ENCODE assay signal across 16 cellular contexts in genomic region chr17:73610331-73610911, GRCh38. TPM values are rescaled to one million over a fixed set of nuclear protein-coding genes. Genes with fewer than 3 reads are reported as not detected.
"Had no signal": no experiment of that assay in that cellular context is flagged by ENCODE, and none has a peak within 500 bp of the region (broad histone marks: within the 10 kb centered on the region; RNA-seq: fewer than 3 reads in every experiment).

No MANE protein-coding gene starts in this region.

- DNase-seq: activated naive CD4-positive, alpha-beta T cell treated with anti-CD3 and anti-CD28 coated beads, Interleukin-2, amount 50 U/mL, for 16 hours; adrenal gland; body of pancreas; cerebellar nuclear complex; dermis blood vessel endothelial cell; endodermal cell; foreskin fibroblast; left lung; spleen; stimulated activated CD4-positive, alpha-beta T cell treated with anti-CD3 and anti-CD28 coated beads, Interleukin-1b, Interleukin-23, amount 100 ng/mL, for 48 hours; stimulated activated naive B cell treated with anti-CD40 and anti-IgM and Interleukin-4, amounts not matched to agents 10 μg/mL and 1 μg/mL and 100 μg/mL, for 72 hours; upper lobe of right lung had no signal

- ATAC-seq: activated CD4-positive, CD25-positive, alpha-beta regulatory T cell treated with anti-CD3 and anti-CD28 coated beads, Interleukin-2, amount 50 U/mL, for 24 hours; body of pancreas; heart left ventricle; left lung; natural killer cell treated with Interleukin-12 subunit alpha and Interleukin-12 subunit beta and Interleukin-15 and Interleukin-18, amount 100 ng/mL, for 72 hours; pancreas; stimulated activated naive B cell treated with anti-CD40 and anti-IgM and Interleukin-4, amounts not matched to agents 10 μg/mL and 1 μg/mL and 100 μg/mL, for 72 hours; upper lobe of right lung had no signal

- H3K36me3 ChIP-seq: adrenal gland, heart left ventricle, left lung, pancreas, spleen, upper lobe of right lung had no signal

- H3K27ac ChIP-seq: adrenal gland, body of pancreas, heart left ventricle, left lung, pancreas, spleen, upper lobe of right lung had no signal

- H3K4me1 ChIP-seq: adrenal gland, body of pancreas, heart left ventricle, left lung, pancreas, upper lobe of right lung had no signal

- H3K27me3 ChIP-seq: adrenal gland, body of pancreas, pancreas, spleen, upper lobe of right lung had no signal

- H3K4me3 ChIP-seq: adrenal gland, body of pancreas, heart left ventricle, left lung, pancreas, spleen, upper lobe of right lung had no signal

- H3K9me3 ChIP-seq: adrenal gland, body of pancreas, heart left ventricle, left lung, pancreas, spleen, upper lobe of right lung had no signal

RNA-seq across cellular contexts. Expression of gene SDK2, which starts 33.8 kb away (rescaled TPM):
- total RNA-seq: dermis blood vessel endothelial cell had no signal
